In the genomic region with DNA sequence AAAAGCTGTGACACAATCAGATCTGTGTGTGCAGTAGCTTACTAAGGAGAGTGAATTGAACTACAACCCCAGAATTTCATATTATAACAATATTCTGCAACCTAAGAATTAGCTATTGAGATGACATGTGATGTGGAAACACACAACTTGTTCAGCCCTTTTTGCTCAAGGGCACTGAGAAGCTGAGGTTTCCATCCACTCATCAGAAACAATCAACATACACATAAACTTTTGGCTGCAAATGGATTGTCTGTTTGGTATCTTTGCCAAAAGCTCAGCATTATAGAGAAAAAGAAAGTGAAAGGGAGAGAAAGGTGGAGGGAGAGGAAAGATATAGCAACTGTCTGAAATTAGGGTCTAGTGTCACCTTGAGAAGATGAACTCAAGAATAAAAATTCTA, we compare ENCODE assay signal across 12 cellular contexts.
DNase-seq lines count a peak whose midpoint lies in the region; ATAC-seq, FAIRE-seq and TF ChIP-seq lines count a peak whose summit lies in the region.
"Had no signal": no experiment of that assay in that cellular context is flagged by ENCODE, and none has a peak within 500 bp of the region (broad histone marks: within the 10 kb centered on the region; RNA-seq: fewer than 3 reads in every experiment).

No MANE protein-coding gene starts in this region.

- H3K36me3 Mint-ChIP-seq in activated naive CD8-positive, alpha-beta T cell treated with anti-CD3 and anti-CD28 coated beads for 36 hours, result peaks cover 2% of the 10 kb centered on the region
- no peaks in the 10 kb centered on the region for H3K36me3 Mint-ChIP-seq in naive thymus-derived CD8-positive, alpha-beta T cell

- peak overlapping the region; percentile 56 for H3K4me3 Mint-ChIP-seq in activated naive CD8-positive, alpha-beta T cell treated with anti-CD3 and anti-CD28 coated beads for 36 hours
- peak overlapping the region in 9 of 10 donors; percentile 6 to 67 (median 37) for H3K4me3 Mint-ChIP-seq in naive thymus-derived CD8-positive, alpha-beta T cell

- peaks cover 2% of the 10 kb centered on the region for H3K9me3 Mint-ChIP-seq in activated naive CD8-positive, alpha-beta T cell treated with anti-CD3 and anti-CD28 coated beads for 36 hours
- peaks cover 0 to 6% (median 0%) of the 10 kb centered on the region in 9 donors for H3K9me3 Mint-ChIP-seq in naive thymus-derived CD8-positive, alpha-beta T cell

- peak overlapping the region; percentile 52 for H3K27ac Mint-ChIP-seq in activated naive CD8-positive, alpha-beta T cell treated with anti-CD3 and anti-CD28 coated beads for 36 hours
- peak overlapping the region in 4 of 10 donors; percentile 0 to 44 (median 31) for H3K27ac Mint-ChIP-seq in naive thymus-derived CD8-positive, alpha-beta T cell

- no peaks in the 10 kb centered on the region for H3K27me3 Mint-ChIP-seq in activated naive CD8-positive, alpha-beta T cell treated with anti-CD3 and anti-CD28 coated beads for 36 hours
- H3K27me3 Mint-ChIP-seq in naive thymus-derived CD8-positive, alpha-beta T cell, result peaks cover 0 to 2% (median 0%) of the 10 kb centered on the region in 5 donors

- POLR2A ChIA-PET in naive thymus-derived CD8-positive, alpha-beta T cell (lab: Charles Lee), result no interaction called here
- POLR2A ChIA-PET in HEK293T (lab: Yijun Ruan, JAX), result no interaction called here

- CTCF ChIA-PET in HEK293T (lab: Yijun Ruan, JAX), result interaction anchor here (0.6 kb wide), 1 partner anchor 300 kb away, joined by 3 read pairs; no protein-coding TSS in a partner anchor

- ATAC-seq in GM18867 (IDR thresholded peaks at IDR 0.05; ENCODE audit: unreplicated experiment) (peak; percentile 43), HG02885 (IDR thresholded peaks at IDR 0.05; ENCODE audit: poor library complexity, unreplicated experiment) (peak; percentile 21)
- no peak for ATAC-seq in naive thymus-derived CD8-positive, alpha-beta T cell

- no peak for FAIRE-seq in GM19239 (lab: Jason Lieb, UNC)
- FAIRE-seq: islet of Langerhans had no signal

- no peak for DNase-seq in activated naive CD8-positive, alpha-beta T cell treated with anti-CD3 and anti-CD28 coated beads for 36 hours
- no peak for DNase-seq in naive thymus-derived CD8-positive, alpha-beta T cell
- no peak for DNase-seq in GM19239 (ENCODE audit: insufficient read length, low spot score)
- DNase-seq in stimulated activated CD8-positive, alpha-beta memory T cell treated with anti-CD3 and anti-CD28 coated beads, Interleukin-4, amount 100 ng/mL, for 48 hours, result no peak
- DNase-seq in HEK293T (ENCODE audit: extremely low spot score), result no peak
- DNase-seq: activated CD4-positive, alpha-beta T cell treated with anti-CD3 and anti-CD28 coated beads for 4 hours; DMS153; NCI-H446 treated with DMSO at 0.1 percent for 48 hours; stimulated activated CD4-positive, alpha-beta T cell treated with anti-CD3 and anti-CD28 coated beads, Interleukin-2, amount 100 ng/mL, for 48 hours had no signal

- peaks cover 35% of the 10 kb centered on the region for H3K4me1 Mint-ChIP-seq in activated naive CD8-positive, alpha-beta T cell treated with anti-CD3 and anti-CD28 coated beads for 36 hours
- peaks cover 12 to 29% (median 23%) of the 10 kb centered on the region in 4 donors for H3K4me1 Mint-ChIP-seq in naive thymus-derived CD8-positive, alpha-beta T cell

TF ChIP-seq in HEK293T, 16 proteins besides CTCF, POLR2A, EP300 and RAD21:
- TF ChIP-seq FOXA1 (IDR thresholded peaks at IDR 0.05) (no peak), FOXK2 (IDR thresholded peaks at IDR 0.05) (no peak), SP1 (IDR thresholded peaks at IDR 0.05) (no peak), L3MBTL2 (conservative IDR thresholded peaks at IDR 0.05) (no peak), BHLHE40 (IDR thresholded peaks at IDR 0.05; ENCODE audit: borderline replicate concordance) (no peak), ARNT (IDR thresholded peaks at IDR 0.05) (no peak)

Comparison
In these comparisons a context has a peak if more than half of its experiments do, and no peak if none do; other contexts are left out.
1. ATAC-seq: peak in GM18867 (single experiment) and HG02885 (single experiment); none in naive thymus-derived CD8-positive, alpha-beta T cell (0 of 2).